ENCODE assay signal across 22 cellular contexts in genomic region chr9:16069671-16070586, GRCh38.
A peak's percentile ranks its signal among the peaks of the same experiment; 100 is the strongest.
DNase-seq lines count a peak whose midpoint lies in the region; ATAC-seq, FAIRE-seq and TF ChIP-seq lines count a peak whose summit lies in the region.
"Had no signal": no experiment of that assay in that cellular context is flagged by ENCODE, and none has a peak within 500 bp of the region (broad histone marks: within the 10 kb centered on the region; RNA-seq: fewer than 3 reads in every experiment).

No MANE protein-coding gene starts in this region.

- no peak for ATAC-seq in GM21515 (IDR thresholded peaks at IDR 0.05; ENCODE audit: unreplicated experiment)
- ATAC-seq: activated CD8-positive, alpha-beta memory T cell treated with anti-CD3 and anti-CD28 coated beads, Interleukin-2, amount 10 ng/mL, durations not matched to agents 7 days and 5 days; activated naive CD8-positive, alpha-beta T cell treated with anti-CD3 and anti-CD28 coated beads, Interleukin-2, amount 50 U/mL, for 24 hours; activated T-helper 17 cell treated with anti-CD3 and anti-CD28 coated beads, Interleukin-2, amount 50 U/mL, for 72 hours; stimulated activated memory B cell treated with anti-CD40 and anti-IgM and Interleukin-4, amounts not matched to agents 10 μg/mL and 1 μg/mL and 100 μg/mL, for 72 hours had no signal

- H3K4me1 ChIP-seq in tibial artery, result no peaks in the 10 kb centered on the region
- H3K4me1 ChIP-seq: left ventricle myocardium inferior, Peyer's patch, thyroid gland had no signal

- no peak for FAIRE-seq in GM12891 (lab: Jason Lieb, UNC)

- no peaks in the 10 kb centered on the region for H3K27me3 ChIP-seq in brain microvascular endothelial cell (replicated peaks)
- no peaks in the 10 kb centered on the region for H3K27me3 ChIP-seq in kidney epithelial cell (ENCODE audit: control insufficient read depth, insufficient read depth, low read length)
- no peaks in the 10 kb centered on the region for H3K27me3 ChIP-seq in tibial artery
- H3K27me3 ChIP-seq: Peyer's patch, thyroid gland had no signal

- no peaks in the 10 kb centered on the region for H3K36me3 ChIP-seq in brain microvascular endothelial cell (replicated peaks)
- no peaks in the 10 kb centered on the region for H3K36me3 ChIP-seq in kidney epithelial cell (ENCODE audit: control insufficient read depth, insufficient read depth, low read length)
- no peaks in the 10 kb centered on the region for H3K36me3 ChIP-seq in tibial artery
- H3K36me3 ChIP-seq: left ventricle myocardium inferior, Peyer's patch, thyroid gland had no signal

- TF ChIP-seq CTCF in brain microvascular endothelial cell (IDR thresholded peaks at IDR 0.05; ENCODE audit: low read depth, low read length, missing control alignments) (no peak), kidney epithelial cell (IDR thresholded peaks at IDR 0.05; ENCODE audit: insufficient read depth, low read length, poor library complexity, severe bottlenecking) (no peak), tibial artery (IDR thresholded peaks at IDR 0.05) (no peak)

- H3K27ac ChIP-seq in brain microvascular endothelial cell, result peak overlapping the region; percentile 39
- H3K27ac ChIP-seq in tibial artery, result no peak overlapping the region
- H3K27ac ChIP-seq: left ventricle myocardium inferior, Peyer's patch, SK-N-MC, thyroid gland had no signal

- intact Hi-C loops in tibial artery (cut with DNase I; ENCODE audit: low total_unique reads), result no loop called here

- H3K4me3 ChIP-seq in brain microvascular endothelial cell (ENCODE audit: low read depth, low read length), result no peak overlapping the region
- no peak overlapping the region for H3K4me3 ChIP-seq in kidney epithelial cell (ENCODE audit: low read depth, low read length)
- no peak overlapping the region for H3K4me3 ChIP-seq in tibial artery
- H3K4me3 ChIP-seq: left ventricle myocardium inferior, Peyer's patch, SK-N-MC, thyroid gland had no signal

- no peaks in the 10 kb centered on the region for H3K9me3 ChIP-seq in tibial artery
- H3K9me3 ChIP-seq: Peyer's patch, thyroid gland had no signal

- in situ Hi-C loops in brain microvascular endothelial cell (cut with HindIII; ENCODE audit: low pct_ligation_motif_present, low sequenced_read_pairs), result no loop called here

- no peak for TF ChIP-seq POLR2A in GM12891 (IDR thresholded peaks at IDR 0.05; ENCODE audit: low read depth, low read length)

- DNase-seq in Daoy (ENCODE audit: low read depth) (peak; percentile 30), brain microvascular endothelial cell (peak; percentile 32), kidney epithelial cell (ENCODE audit: low read depth) (peak; percentile 49), retina (peak; percentile 64), hippocampal formation (lab: John Stamatoyannopoulos, UW) (no peak), tibial artery (no peak), GM12891 (ENCODE audit: insufficient read length, low spot score) (no peak)
- DNase-seq: activated CD4-positive, alpha-beta T cell treated with anti-CD3 and anti-CD28 coated beads for 4 hours; activated CD8-positive, alpha-beta memory T cell treated with anti-CD3 and anti-CD28 coated beads, Interleukin-2, amount 10 ng/mL, durations not matched to agents 7 days and 5 days; activated naive CD8-positive, alpha-beta T cell treated with anti-CD3 and anti-CD28 coated beads, Interleukin-2, amount 50 U/mL, for 24 hours; CD4-positive, CD25-positive, alpha-beta regulatory T cell; effector memory CD4-positive, alpha-beta T cell; left ventricle myocardium inferior; NCI-H1694 treated with DMSO at 0.1 percent for 48 hours; NCI-H2227 treated with DMSO at 0.1 percent for 48 hours; Peyer's patch; posterior cingulate gyrus; thyroid gland had no signal

TF ChIP-seq in GM12891, 5 proteins besides CTCF, POLR2A, EP300 and RAD21:
- no peak for TF ChIP-seq POLR2AphosphoS5 (IDR thresholded peaks at IDR 0.05; ENCODE audit: low read depth, low read length)
- TF ChIP-seq PAX5 (IDR thresholded peaks at IDR 0.05; ENCODE audit: insufficient read depth, low read length, severe bottlenecking), result no peak
- no peak for TF ChIP-seq SPI1 (IDR thresholded peaks at IDR 0.05; ENCODE audit: low read depth, low read length)
- TF ChIP-seq TAF1 (IDR thresholded peaks at IDR 0.05; ENCODE audit: low read depth, low read length), result no peak
- no peak for TF ChIP-seq POU2F2 (IDR thresholded peaks at IDR 0.05; ENCODE audit: low read depth, low read length)

Comparison
In these comparisons a context has a peak if more than half of its experiments do, and no peak if none do; other contexts are left out.
1. DNase-seq: peak in Daoy (single experiment), brain microvascular endothelial cell (single experiment), kidney epithelial cell (single experiment) and retina (single experiment); none in hippocampal formation (0 of 2), tibial artery (0 of 2) and GM12891 (single experiment).